1 cellular context compared by ENCODE assay signal in genomic region chr19:45768644-45769053, GRCh38.
TF ChIP-seq lines count a peak whose summit lies in the region.

No MANE protein-coding gene starts in this region.

TF ChIP-seq in GM12878, 131 proteins besides CTCF, POLR2A, EP300 and RAD21:
- TF ChIP-seq BACH1 (IDR thresholded peaks at IDR 0.05; ENCODE audit: borderline replicate concordance) (peak; percentile 6; the same call in 1 of the 2 replicates), YY1 (IDR thresholded peaks at IDR 0.05; ENCODE audit: low read depth, low read length) (peak; percentile 84), BCL3 (IDR thresholded peaks at IDR 0.05; ENCODE audit: borderline replicate concordance, insufficient read depth, low read depth, low read length, poor library complexity, severe bottlenecking) (no peak), ZNF207 (IDR thresholded peaks at IDR 0.05; ENCODE audit: borderline replicate concordance) (no peak), CHD1 (IDR thresholded peaks at IDR 0.05; ENCODE audit: low read depth, low read length) (no peak), SMC3 (IDR thresholded peaks at IDR 0.05; ENCODE audit: borderline replicate concordance, low read length) (no peak), SMAD5 (IDR thresholded peaks at IDR 0.05; ENCODE audit: low read depth) (no peak), ZNF24 (IDR thresholded peaks at IDR 0.05) (no peak), RUNX3 (IDR thresholded peaks at IDR 0.05; ENCODE audit: low read length) (no peak), KDM1A (IDR thresholded peaks at IDR 0.05; ENCODE audit: borderline replicate concordance) (no peak)
- TF ChIP-seq, protein P1, sequence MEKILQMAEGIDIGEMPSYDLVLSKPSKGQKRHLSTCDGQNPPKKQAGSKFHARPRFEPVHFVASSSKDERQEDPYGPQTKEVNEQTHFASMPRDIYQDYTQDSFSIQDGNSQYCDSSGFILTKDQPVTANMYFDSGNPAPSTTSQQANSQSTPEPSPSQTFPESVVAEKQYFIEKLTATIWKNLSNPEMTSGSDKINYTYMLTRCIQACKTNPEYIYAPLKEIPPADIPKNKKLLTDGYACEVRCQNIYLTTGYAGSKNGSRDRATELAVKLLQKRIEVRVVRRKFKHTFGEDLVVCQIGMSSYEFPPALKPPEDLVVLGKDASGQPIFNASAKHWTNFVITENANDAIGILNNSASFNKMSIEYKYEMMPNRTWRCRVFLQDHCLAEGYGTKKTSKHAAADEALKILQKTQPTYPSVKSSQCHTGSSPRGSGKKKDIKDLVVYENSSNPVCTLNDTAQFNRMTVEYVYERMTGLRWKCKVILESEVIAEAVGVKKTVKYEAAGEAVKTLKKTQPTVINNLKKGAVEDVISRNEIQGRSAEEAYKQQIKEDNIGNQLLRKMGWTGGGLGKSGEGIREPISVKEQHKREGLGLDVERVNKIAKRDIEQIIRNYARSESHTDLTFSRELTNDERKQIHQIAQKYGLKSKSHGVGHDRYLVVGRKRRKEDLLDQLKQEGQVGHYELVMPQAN (conservative IDR thresholded peaks at IDR 0.05), result 0 out of 2 replicates have a peak, but pooled peaks have one; percentile 8
